ENCODE assay signal across 26 cellular contexts in genomic region chr11:6012055-6012668, GRCh38. TPM values are rescaled to one million over a fixed set of nuclear protein-coding genes. Genes with fewer than 3 reads are reported as not detected.
"Had no signal": no experiment of that assay in that cellular context is flagged by ENCODE, and none has a peak within 500 bp of the region (broad histone marks: within the 10 kb centered on the region; RNA-seq: fewer than 3 reads in every experiment).

No MANE protein-coding gene starts in this region.

- H3K4me1 Mint-ChIP-seq: activated naive CD4-positive, alpha-beta T cell treated with anti-CD3 and anti-CD28 coated beads, Interleukin-2, amount 50 U/mL, for 24 hours; memory B cell; naive thymus-derived CD8-positive, alpha-beta T cell had no signal

- H3K4me1 ChIP-seq: gastroesophageal sphincter, heart left ventricle, left ventricle myocardium inferior, parathyroid adenoma, right lobe of liver had no signal

- H3K4me3 Mint-ChIP-seq: activated naive CD4-positive, alpha-beta T cell treated with anti-CD3 and anti-CD28 coated beads, Interleukin-2, amount 50 U/mL, for 24 hours; dendritic cell treated with granulocyte-macrophage colony-stimulating factor and Interleukin-4, amounts not matched to agents 40 ng/mL and 50 ng/mL, for 4 days; memory B cell; naive thymus-derived CD8-positive, alpha-beta T cell had no signal

- H3K27me3 ChIP-seq: right lobe of liver had no signal

- H3K36me3 ChIP-seq: gastroesophageal sphincter, heart left ventricle, left ventricle myocardium inferior, right lobe of liver, thoracic aorta had no signal

- H3K27ac Mint-ChIP-seq: activated naive CD4-positive, alpha-beta T cell treated with anti-CD3 and anti-CD28 coated beads, Interleukin-2, amount 50 U/mL, for 24 hours; dendritic cell treated with granulocyte-macrophage colony-stimulating factor and Interleukin-4, amounts not matched to agents 40 ng/mL and 50 ng/mL, for 4 days; memory B cell; naive thymus-derived CD8-positive, alpha-beta T cell had no signal

- DNase-seq: activated CD4-positive, alpha-beta T cell treated with anti-CD3 and anti-CD28 coated beads for 1 hour; activated CD8-positive, alpha-beta memory T cell treated with anti-CD3 and anti-CD28 coated beads for 24 hours; activated CD8-positive, alpha-beta memory T cell treated with anti-CD3 and anti-CD28 coated beads, Interleukin-2, amount 50 U/mL, for 48 hours; activated effector memory CD4-positive, alpha-beta T cell treated with anti-CD3 and anti-CD28 coated beads, Interleukin-2, amount 50 U/mL, for 16 hours; activated T-cell treated with anti-CD3 and anti-CD28 coated beads, Interleukin-2, amount 50 U/mL, for 48 hours; effector CD8-positive, alpha-beta T cell; heart left ventricle; kidney glomerular epithelial cell; left ventricle myocardium inferior; naive thymus-derived CD8-positive, alpha-beta T cell; right lobe of liver; small intestine; stimulated activated CD4-positive, alpha-beta T cell treated with anti-CD3 and anti-CD28 coated beads, Interleukin-15, amount 100 ng/mL, for 24 hours; stimulated activated CD4-positive, alpha-beta T cell treated with anti-CD3 and anti-CD28 coated beads, Interleukin-2, amount 100 ng/mL, for 48 hours had no signal

- H3K9me3 ChIP-seq: right lobe of liver had no signal

- H3K9ac ChIP-seq: parathyroid adenoma had no signal

- ATAC-seq: esophagus mucosa; gastroesophageal sphincter; naive thymus-derived CD8-positive, alpha-beta T cell had no signal

- H3K36me3 Mint-ChIP-seq: activated naive CD4-positive, alpha-beta T cell treated with anti-CD3 and anti-CD28 coated beads, Interleukin-2, amount 50 U/mL, for 24 hours; memory B cell had no signal

- H2AFZ ChIP-seq: parathyroid adenoma had no signal

- H3K4me3 ChIP-seq: gastroesophageal sphincter, heart left ventricle, left ventricle myocardium inferior, right lobe of liver, thoracic aorta had no signal

- H3K27ac ChIP-seq: gastroesophageal sphincter, heart left ventricle, left ventricle myocardium inferior, parathyroid adenoma, right lobe of liver, thoracic aorta, VCaP had no signal

RNA-seq across cellular contexts. Expression of gene OR56A4, which starts 5.4 kb away (rescaled TPM):
- total RNA-seq: chondrocyte, esophagus mucosa, gastroesophageal sphincter, left ventricle myocardium inferior, thoracic aorta had no signal
- polyA plus RNA-seq: adipose tissue; heart left ventricle; naive thymus-derived CD8-positive, alpha-beta T cell; small intestine had no signal

RNA-seq across cellular contexts. Expression of gene OR56A1, which starts 18.4 kb away (rescaled TPM):
- total RNA-seq: chondrocyte; esophagus mucosa; left ventricle myocardium inferior; naive thymus-derived CD8-positive, alpha-beta T cell; right lobe of liver; thoracic aorta had no signal
- polyA plus RNA-seq: adipose tissue; heart left ventricle; naive thymus-derived CD8-positive, alpha-beta T cell; small intestine had no signal

RNA-seq across cellular contexts. Expression of gene OR52L1, which starts 25.4 kb away (rescaled TPM):
- total RNA-seq: chondrocyte; esophagus mucosa; gastroesophageal sphincter; heart left ventricle; left ventricle myocardium inferior; mucosa of gallbladder; naive thymus-derived CD8-positive, alpha-beta T cell; right lobe of liver; thoracic aorta; ureter had no signal
- polyA plus RNA-seq: adipose tissue; heart left ventricle; naive thymus-derived CD8-positive, alpha-beta T cell; small intestine had no signal

RNA-seq across cellular contexts. Expression of gene OR56A5, which starts 43.9 kb away (rescaled TPM):
- total RNA-seq: chondrocyte; esophagus mucosa; gastroesophageal sphincter; heart left ventricle; left ventricle myocardium inferior; mucosa of gallbladder; naive thymus-derived CD8-positive, alpha-beta T cell; right lobe of liver; thoracic aorta; ureter had no signal
- polyA plus RNA-seq: adipose tissue; heart left ventricle; naive thymus-derived CD8-positive, alpha-beta T cell; small intestine had no signal
